ENCODE assay signal across 16 cellular contexts in genomic region chr11:112614605-112615004, GRCh38.
DNase-seq lines count a peak whose midpoint lies in the region; ATAC-seq and TF ChIP-seq lines count a peak whose summit lies in the region.
"Had no signal": no experiment of that assay in that cellular context is flagged by ENCODE, and none has a peak within 500 bp of the region (broad histone marks: within the 10 kb centered on the region; RNA-seq: fewer than 3 reads in every experiment).

No MANE protein-coding gene starts in this region.

- no peaks in the 10 kb centered on the region for H3K27me3 Mint-ChIP-seq in Calu3 (ENCODE audit: unreplicated experiment)
- peaks cover 2% of the 10 kb centered on the region for H3K27me3 Mint-ChIP-seq in activated CD4-positive, alpha-beta T cell treated with anti-CD3 and anti-CD28 coated beads, Interleukin-2, amount 10 ng/mL, durations not matched to agents 24 days and 14 days

- H2AFZ ChIP-seq in neural cell (ENCODE audit: low read depth, low read length): no peak overlapping the region
- H2AFZ ChIP-seq: GM23248 had no signal

- no peaks in the 10 kb centered on the region for H3K9me3 ChIP-seq in body of pancreas
- no peaks in the 10 kb centered on the region for H3K9me3 ChIP-seq in neural cell (ENCODE audit: low read length)
- H3K9me3 ChIP-seq in Peyer's patch: no peaks in the 10 kb centered on the region

- peaks cover 7% of the 10 kb centered on the region for H3K4me1 ChIP-seq in body of pancreas
- H3K4me1 ChIP-seq in Peyer's patch: peaks cover 0 to 5% (median 0%) of the 10 kb centered on the region in 4 donors

- 64 to 80% methylated on average over 1 of the region's 1 CpG for WGBS in body of pancreas, 2 donors

- H3K79me2 ChIP-seq in neural cell (replicated peaks; ENCODE audit: insufficient read depth, low read length): no peaks in the 10 kb centered on the region

- TF ChIP-seq POLR2A in body of pancreas (IDR thresholded peaks at IDR 0.05): no peak
- no peak for TF ChIP-seq POLR2A in Peyer's patch (IDR thresholded peaks at IDR 0.05)

- no TSS peak for BruUV-seq in Calu3 (replicated peaks; lab: Mats Ljungman, UMichigan)

- H3K27me3 ChIP-seq in body of pancreas: no peaks in the 10 kb centered on the region
- no peaks in the 10 kb centered on the region for H3K27me3 ChIP-seq in neural cell (ENCODE audit: insufficient read depth, low read depth, low read length)
- no peaks in the 10 kb centered on the region for H3K27me3 ChIP-seq in Peyer's patch

- TF ChIP-seq EP300 in neural cell (conservative IDR thresholded peaks at IDR 0.05; ENCODE audit: poor library complexity, severe bottlenecking): no peak

- no peak for TF ChIP-seq CTCF in Calu3 (IDR thresholded peaks at IDR 0.05; ENCODE audit: unreplicated experiment)
- no peak for TF ChIP-seq CTCF in body of pancreas (IDR thresholded peaks at IDR 0.05)
- no peak for TF ChIP-seq CTCF in neural cell (IDR thresholded peaks at IDR 0.05; ENCODE audit: poor library complexity, severe bottlenecking)
- no peak for TF ChIP-seq CTCF in Peyer's patch (IDR thresholded peaks at IDR 0.05)

- peaks cover 14% of the 10 kb centered on the region for H3K36me3 Mint-ChIP-seq in Calu3 (ENCODE audit: insufficient read depth, unreplicated experiment)
- H3K36me3 Mint-ChIP-seq in activated CD4-positive, alpha-beta T cell treated with anti-CD3 and anti-CD28 coated beads, Interleukin-2, amount 10 ng/mL, durations not matched to agents 24 days and 14 days (ENCODE audit: low read depth): no peaks in the 10 kb centered on the region

- peak overlapping the region; percentile 17 to 89 (median 74) for H3K27ac ChIP-seq in body of pancreas
- H3K27ac ChIP-seq in neural cell (ENCODE audit: low read length): no peak overlapping the region
- H3K27ac ChIP-seq in Peyer's patch: no peak overlapping the region
- H3K27ac ChIP-seq: GM23248 had no signal

- peaks cover 56% of the 10 kb centered on the region for H3K4me1 Mint-ChIP-seq in Calu3 (ENCODE audit: low read depth, unreplicated experiment)
- no peaks in the 10 kb centered on the region for H3K4me1 Mint-ChIP-seq in activated CD4-positive, alpha-beta T cell treated with anti-CD3 and anti-CD28 coated beads, Interleukin-2, amount 10 ng/mL, durations not matched to agents 24 days and 14 days

- H4K20me1 ChIP-seq in neural cell (ENCODE audit: insufficient read depth): no peaks in the 10 kb centered on the region

- intact Hi-C loops in Calu3 (cut with micrococcal nuclease; ENCODE audit: unreplicated experiment): no loop called here
- intact Hi-C loops in body of pancreas (cut with DNase I): no loop called here
- intact Hi-C loops in activated CD4-positive, alpha-beta T cell treated with anti-CD3 and anti-CD28 coated beads, Interleukin-2, amount 10 ng/mL, durations not matched to agents 24 days and 14 days (cut with micrococcal nuclease): no loop called here

- no peak overlapping the region for H3K9ac ChIP-seq in neural cell (ENCODE audit: low read length)
- H3K9ac ChIP-seq: GM23248 had no signal

- H3F3A ChIP-seq in neural cell (ENCODE audit: insufficient read depth, low read length, poor library complexity, severe bottlenecking): peaks cover 7% of the 10 kb centered on the region

- no peak for TF ChIP-seq RAD21 in neural cell (conservative IDR thresholded peaks at IDR 0.05)

- H3K9me2 ChIP-seq in neural cell (ENCODE audit: insufficient read depth, low read length): no peaks in the 10 kb centered on the region

- peak overlapping the region; percentile 98 for H3K27ac Mint-ChIP-seq in Calu3 (ENCODE audit: unreplicated experiment)
- H3K27ac Mint-ChIP-seq in activated CD4-positive, alpha-beta T cell treated with anti-CD3 and anti-CD28 coated beads, Interleukin-2, amount 10 ng/mL, durations not matched to agents 24 days and 14 days: no peak overlapping the region

- no peak overlapping the region for H3K4me3 Mint-ChIP-seq in Calu3 (ENCODE audit: low read depth, unreplicated experiment)
- H3K4me3 Mint-ChIP-seq in activated CD4-positive, alpha-beta T cell treated with anti-CD3 and anti-CD28 coated beads, Interleukin-2, amount 10 ng/mL, durations not matched to agents 24 days and 14 days: no peak overlapping the region

- no peak overlapping the region for H3K4me3 ChIP-seq in body of pancreas
- H3K4me3 ChIP-seq in neural cell (ENCODE audit: low read length): no peak overlapping the region
- no peak overlapping the region for H3K4me3 ChIP-seq in Peyer's patch
- H3K4me3 ChIP-seq: GM12878, GM23248 had no signal

- H3K36me3 ChIP-seq in body of pancreas (replicated peaks in 1 of 2; ENCODE audit: insufficient read depth in 1 of 2, low read depth in 2 of 2) (no peaks in the 10 kb centered on the region), neural cell (ENCODE audit: insufficient read depth, low read length) (no peaks in the 10 kb centered on the region), Peyer's patch (no peaks in the 10 kb centered on the region)

- DNase-seq in Calu3 (peak; percentile 2), body of pancreas (no peak), Peyer's patch (no peak), NCI-H2196 treated with DMSO at 0.1 percent for 48 hours (lab: John Stamatoyannopoulos, UW; ENCODE audit: unreplicated experiment) (no peak)
- no peak for DNase-seq in activated CD4-positive, alpha-beta T cell treated with anti-CD3 and anti-CD28 coated beads, Interleukin-2, amount 10 ng/mL, durations not matched to agents 24 days and 14 days
- DNase-seq: DMS79, GM23248, NCI-H1436 treated with DMSO at 0.1 percent for 48 hours, NCI-H446, NCI-H748 treated with DMSO at 0.1 percent for 48 hours, PC-3, Right ventricle myocardium superior had no signal

- peaks cover 2% of the 10 kb centered on the region for H3K9me3 Mint-ChIP-seq in Calu3 (ENCODE audit: low read depth, unreplicated experiment)
- H3K9me3 Mint-ChIP-seq in activated CD4-positive, alpha-beta T cell treated with anti-CD3 and anti-CD28 coated beads, Interleukin-2, amount 10 ng/mL, durations not matched to agents 24 days and 14 days: no peaks in the 10 kb centered on the region

- H3K4me2 ChIP-seq in neural cell (ENCODE audit: low read length): peak overlapping the region; percentile 82

- no peak for ATAC-seq in body of pancreas
- ATAC-seq in esophagus mucosa: peak; percentile 76
- ATAC-seq in GM18519 (IDR thresholded peaks at IDR 0.05; ENCODE audit: low FRiP score, unreplicated experiment): no peak
- ATAC-seq: GM12878, PC-3 had no signal

- CTCF ChIA-PET in Calu3 (lab: Charles Lee): interaction anchor here (1.2 to 2.6 kb wide), 2 partner anchors 26 to 167 kb away, joined by 3 to 12 read pairs; no protein-coding TSS in a partner anchor

TF ChIP-seq in neural cell, 6 proteins besides CTCF, POLR2A, EP300 and RAD21:
- TF ChIP-seq TAF1 (IDR thresholded peaks at IDR 0.05; ENCODE audit: low read depth) (no peak), SMC3 (conservative IDR thresholded peaks at IDR 0.05; ENCODE audit: poor library complexity) (no peak), MXI1 (conservative IDR thresholded peaks at IDR 0.05; ENCODE audit: poor library complexity, severe bottlenecking) (no peak), EZH2 (IDR thresholded peaks at IDR 0.05; ENCODE audit: borderline replicate concordance, insufficient read depth, low read length, poor library complexity, severe bottlenecking) (no peak), REST (IDR thresholded peaks at IDR 0.05; ENCODE audit: borderline replicate concordance) (no peak), POLR2AphosphoS5 (IDR thresholded peaks at IDR 0.05) (no peak)

Comparison
In these comparisons a context has a peak if more than half of its experiments do, and no peak if none do; other contexts are left out.
1. H3K27ac ChIP-seq: peak in body of pancreas (4 of 4); none in neural cell (single experiment) and Peyer's patch (0 of 4).